20 cellular contexts compared by ENCODE assay signal in the genomic region with DNA sequence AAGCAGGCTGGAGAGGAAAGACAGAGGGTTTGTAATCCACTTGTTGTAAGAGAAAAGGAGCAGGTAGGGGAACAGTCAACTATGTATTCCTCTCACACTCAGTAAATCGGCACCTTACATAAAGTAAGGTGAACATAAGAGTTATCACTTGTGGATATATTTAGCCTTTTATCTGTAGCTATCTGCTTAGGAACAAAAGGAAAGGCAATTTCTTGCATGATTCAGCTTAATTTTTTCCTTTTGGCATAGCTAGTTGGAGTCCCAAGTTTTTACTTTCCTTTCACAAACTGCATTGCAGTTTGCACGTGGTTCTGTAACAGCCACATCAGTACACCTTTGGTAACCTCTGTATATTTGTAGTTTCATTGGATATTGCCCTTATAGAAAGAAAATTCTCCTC.
"Had no signal": no experiment of that assay in that cellular context is flagged by ENCODE, and none has a peak within 500 bp of the region (broad histone marks: within the 10 kb centered on the region; RNA-seq: fewer than 3 reads in every experiment).

No MANE protein-coding gene starts in this region.

- H3K4me3 ChIP-seq: gastrocnemius medialis, lung, ovary, tibial artery, uterus had no signal

- H3K4me3 Mint-ChIP-seq: activated CD4-positive, alpha-beta T cell treated with anti-CD3 and anti-CD28 coated beads, Interleukin-2, amount 10 ng/mL, durations not matched to agents 24 days and 14 days; activated CD8-positive, alpha-beta memory T cell treated with anti-CD3 and anti-CD28 coated beads, Interleukin-2, amount 10 ng/mL, durations not matched to agents 7 days and 5 days; activated CD8-positive, alpha-beta T cell treated with anti-CD3 and anti-CD28 coated beads for 36 hours; activated naive CD8-positive, alpha-beta T cell treated with anti-CD3 and anti-CD28 coated beads, Interleukin-2, amount 50 U/mL, for 24 hours; natural killer cell; stimulated activated naive CD8-positive, alpha-beta T cell treated with anti-CD3 and anti-CD28 coated beads, Interleukin-15, Interleukin-2, amounts not matched to agents 100 ng/mL and 50 ng/mL, for 24 hours had no signal

- H3K27ac Mint-ChIP-seq: activated CD4-positive, alpha-beta T cell treated with anti-CD3 and anti-CD28 coated beads, Interleukin-2, amount 10 ng/mL, durations not matched to agents 24 days and 14 days; activated CD8-positive, alpha-beta memory T cell treated with anti-CD3 and anti-CD28 coated beads, Interleukin-2, amount 10 ng/mL, durations not matched to agents 7 days and 5 days; activated CD8-positive, alpha-beta T cell treated with anti-CD3 and anti-CD28 coated beads for 36 hours; activated naive CD8-positive, alpha-beta T cell treated with anti-CD3 and anti-CD28 coated beads, Interleukin-2, amount 50 U/mL, for 24 hours; natural killer cell; stimulated activated naive CD8-positive, alpha-beta T cell treated with anti-CD3 and anti-CD28 coated beads, Interleukin-15, Interleukin-2, amounts not matched to agents 100 ng/mL and 50 ng/mL, for 24 hours had no signal

- H3K27me3 ChIP-seq: gastrocnemius medialis, ovary, tibial artery, uterus had no signal

- H3K36me3 ChIP-seq: gastrocnemius medialis, ovary, tibial artery, uterus had no signal

- H3K4me1 ChIP-seq: gastrocnemius medialis, tibial artery, uterus had no signal

- ATAC-seq: activated CD4-positive, CD25-positive, alpha-beta regulatory T cell treated with anti-CD3 and anti-CD28 coated beads, Interleukin-2, amount 50 U/mL, for 24 hours; activated CD8-positive, alpha-beta memory T cell treated with anti-CD3 and anti-CD28 coated beads, Interleukin-2, amount 10 ng/mL, durations not matched to agents 7 days and 5 days; activated CD8-positive, alpha-beta T cell treated with anti-CD3 and anti-CD28 coated beads for 36 hours; activated naive CD8-positive, alpha-beta T cell treated with anti-CD3 and anti-CD28 coated beads, Interleukin-2, amount 50 U/mL, for 24 hours; gastrocnemius medialis; natural killer cell; right cardiac atrium had no signal

- H3K27me3 Mint-ChIP-seq: activated naive CD8-positive, alpha-beta T cell treated with anti-CD3 and anti-CD28 coated beads, Interleukin-2, amount 50 U/mL, for 24 hours; stimulated activated naive CD8-positive, alpha-beta T cell treated with anti-CD3 and anti-CD28 coated beads, Interleukin-15, Interleukin-2, amounts not matched to agents 100 ng/mL and 50 ng/mL, for 24 hours had no signal

- H3K9me3 Mint-ChIP-seq: activated CD4-positive, alpha-beta T cell treated with anti-CD3 and anti-CD28 coated beads, Interleukin-2, amount 10 ng/mL, durations not matched to agents 24 days and 14 days; activated CD8-positive, alpha-beta T cell treated with anti-CD3 and anti-CD28 coated beads for 36 hours; activated naive CD8-positive, alpha-beta T cell treated with anti-CD3 and anti-CD28 coated beads, Interleukin-2, amount 50 U/mL, for 24 hours; stimulated activated naive CD8-positive, alpha-beta T cell treated with anti-CD3 and anti-CD28 coated beads, Interleukin-15, Interleukin-2, amounts not matched to agents 100 ng/mL and 50 ng/mL, for 24 hours had no signal

- DNase-seq: activated CD4-positive, alpha-beta T cell treated with anti-CD3 and anti-CD28 coated beads, Interleukin-2, amount 10 ng/mL, durations not matched to agents 24 days and 14 days; activated CD8-positive, alpha-beta memory T cell treated with anti-CD3 and anti-CD28 coated beads, Interleukin-2, amount 10 ng/mL, durations not matched to agents 7 days and 5 days; activated CD8-positive, alpha-beta T cell treated with anti-CD3 and anti-CD28 coated beads for 36 hours; activated effector memory CD4-positive, alpha-beta T cell treated with anti-CD3 and anti-CD28 coated beads, Interleukin-2, amount 50 U/mL, for 16 hours; activated naive CD4-positive, alpha-beta T cell treated with anti-CD3 and anti-CD28 coated beads, Interleukin-2, amount 50 U/mL, for 16 hours; activated naive CD8-positive, alpha-beta T cell treated with anti-CD3 and anti-CD28 coated beads, Interleukin-2, amount 50 U/mL, for 24 hours; activated T-cell treated with anti-CD3 and anti-CD28 coated beads for 4 hours; effector CD4-positive, alpha-beta T cell; gastrocnemius medialis; head of caudate nucleus; natural killer cell; ovary; right cardiac atrium; stimulated activated CD4-positive, alpha-beta T cell treated with anti-CD3 and anti-CD28 coated beads, Interleukin-12 subunit alpha, Interleukin-12 subunit beta, amount 100 ng/mL, for 4 hours; tibial artery; uterus had no signal

- H3K9me3 ChIP-seq: gastrocnemius medialis, ovary, tibial artery, uterus had no signal

- H3K36me3 Mint-ChIP-seq: activated CD8-positive, alpha-beta memory T cell treated with anti-CD3 and anti-CD28 coated beads, Interleukin-2, amount 10 ng/mL, durations not matched to agents 7 days and 5 days; natural killer cell had no signal

- H3K27ac ChIP-seq: gastrocnemius medialis, ovary, tibial artery, uterus had no signal

- FAIRE-seq: endometrium had no signal

- H3K4me1 Mint-ChIP-seq: activated CD4-positive, alpha-beta T cell treated with anti-CD3 and anti-CD28 coated beads, Interleukin-2, amount 10 ng/mL, durations not matched to agents 24 days and 14 days; activated CD8-positive, alpha-beta memory T cell treated with anti-CD3 and anti-CD28 coated beads, Interleukin-2, amount 10 ng/mL, durations not matched to agents 7 days and 5 days; activated naive CD8-positive, alpha-beta T cell treated with anti-CD3 and anti-CD28 coated beads, Interleukin-2, amount 50 U/mL, for 24 hours; natural killer cell had no signal
